8 cellular contexts compared by ENCODE assay signal in genomic region chr11:46845440-46845739, GRCh38. TPM values are rescaled to one million over a fixed set of nuclear protein-coding genes. Genes with fewer than 3 reads are reported as not detected.
DNase-seq lines count a peak whose midpoint lies in the region; ATAC-seq lines count a peak whose summit lies in the region.

No MANE protein-coding gene starts in this region.

- POLR2A ChIA-PET in activated CD4-positive, alpha-beta T cell treated with anti-CD3 and anti-CD28 coated beads, Interleukin-2, amount 10 ng/mL, durations not matched to agents 7 days and 5 days (lab: Charles Lee), result interaction anchor here (0.6 kb wide), 1 partner anchor 77 kb away, joined by 3 read pairs; no protein-coding TSS in a partner anchor

- H3K36me3 Mint-ChIP-seq in activated CD4-positive, alpha-beta T cell treated with anti-CD3 and anti-CD28 coated beads, Interleukin-2, amount 10 ng/mL, durations not matched to agents 7 days and 5 days (ENCODE audit: low read depth), result peaks cover 13% of the 10 kb centered on the region
- H3K36me3 Mint-ChIP-seq in T-helper 17 cell (ENCODE audit: low read depth), result peaks cover 2% of the 10 kb centered on the region
- peaks cover 48% of the 10 kb centered on the region for H3K36me3 Mint-ChIP-seq in stimulated activated effector memory CD8-positive, alpha-beta T cell treated with anti-CD3 and anti-CD28 coated beads, Interleukin-12 subunit alpha, Interleukin-12 subunit beta, amount 100 ng/mL, for 72 hours

- H3K9me3 ChIP-seq in T-helper 17 cell (ENCODE audit: control insufficient read depth, low read length, poor library complexity, severe bottlenecking), result no peaks in the 10 kb centered on the region

- peak overlapping the region; percentile 92 for H3K27ac Mint-ChIP-seq in activated CD4-positive, alpha-beta T cell treated with anti-CD3 and anti-CD28 coated beads, Interleukin-2, amount 10 ng/mL, durations not matched to agents 7 days and 5 days
- H3K27ac Mint-ChIP-seq in T-helper 17 cell, result peak overlapping the region; percentile 92
- peak overlapping the region; percentile 97 for H3K27ac Mint-ChIP-seq in stimulated activated effector memory CD8-positive, alpha-beta T cell treated with anti-CD3 and anti-CD28 coated beads, Interleukin-12 subunit alpha, Interleukin-12 subunit beta, amount 100 ng/mL, for 72 hours

- CTCF ChIA-PET in activated CD4-positive, alpha-beta T cell treated with anti-CD3 and anti-CD28 coated beads, Interleukin-2, amount 10 ng/mL, durations not matched to agents 7 days and 5 days (lab: Charles Lee), result interaction anchor here (1.2 to 1.8 kb wide), 2 partner anchors 20 to 493 kb away, joined by 3 to 6 read pairs; no protein-coding TSS in a partner anchor

- H3K9me3 Mint-ChIP-seq in activated CD4-positive, alpha-beta T cell treated with anti-CD3 and anti-CD28 coated beads, Interleukin-2, amount 10 ng/mL, durations not matched to agents 7 days and 5 days, result no peaks in the 10 kb centered on the region
- H3K9me3 Mint-ChIP-seq in stimulated activated effector memory CD8-positive, alpha-beta T cell treated with anti-CD3 and anti-CD28 coated beads, Interleukin-12 subunit alpha, Interleukin-12 subunit beta, amount 100 ng/mL, for 72 hours, result no peaks in the 10 kb centered on the region

- H3K4me3 Mint-ChIP-seq in activated CD4-positive, alpha-beta T cell treated with anti-CD3 and anti-CD28 coated beads, Interleukin-2, amount 10 ng/mL, durations not matched to agents 7 days and 5 days, result peak overlapping the region; percentile 90
- peak overlapping the region; percentile 95 for H3K4me3 Mint-ChIP-seq in T-helper 17 cell
- peak overlapping the region; percentile 93 for H3K4me3 Mint-ChIP-seq in stimulated activated effector memory CD8-positive, alpha-beta T cell treated with anti-CD3 and anti-CD28 coated beads, Interleukin-12 subunit alpha, Interleukin-12 subunit beta, amount 100 ng/mL, for 72 hours

- H3K27me3 Mint-ChIP-seq in activated CD4-positive, alpha-beta T cell treated with anti-CD3 and anti-CD28 coated beads, Interleukin-2, amount 10 ng/mL, durations not matched to agents 7 days and 5 days, result no peaks in the 10 kb centered on the region
- H3K27me3 Mint-ChIP-seq in T-helper 17 cell, result no peaks in the 10 kb centered on the region

- peaks cover 43% of the 10 kb centered on the region for H3K4me1 Mint-ChIP-seq in activated CD4-positive, alpha-beta T cell treated with anti-CD3 and anti-CD28 coated beads, Interleukin-2, amount 10 ng/mL, durations not matched to agents 7 days and 5 days
- peaks cover 30% of the 10 kb centered on the region for H3K4me1 Mint-ChIP-seq in T-helper 17 cell
- H3K4me1 Mint-ChIP-seq in stimulated activated effector memory CD8-positive, alpha-beta T cell treated with anti-CD3 and anti-CD28 coated beads, Interleukin-12 subunit alpha, Interleukin-12 subunit beta, amount 100 ng/mL, for 72 hours, result peaks cover 38% of the 10 kb centered on the region

- DNase-seq in activated CD4-positive, alpha-beta T cell treated with anti-CD3 and anti-CD28 coated beads, Interleukin-2, amount 10 ng/mL, durations not matched to agents 7 days and 5 days, result no peak
- no peak for DNase-seq in activated CD4-positive, alpha-beta T cell treated with anti-CD3 and anti-CD28 coated beads for 48 hours
- DNase-seq in T-helper 17 cell (no peak), iPS DF 4.7 (ENCODE audit: extremely low read depth, low spot score) (peak; percentile 16), glomerular visceral epithelial cell (ENCODE audit: extremely low spot score) (no peak), KG1 (lab: John Stamatoyannopoulos, UW) (no peak)
- DNase-seq in stimulated activated effector memory CD8-positive, alpha-beta T cell treated with anti-CD3 and anti-CD28 coated beads, Interleukin-12 subunit alpha, Interleukin-12 subunit beta, amount 100 ng/mL, for 72 hours (ENCODE audit: low spot score in 2 of 2), result no peak
- no peak for DNase-seq in stimulated activated CD4-positive, alpha-beta T cell treated with anti-CD3 and anti-CD28 coated beads, Interleukin-2, amount 100 ng/mL, for 48 hours

- ATAC-seq in T-helper 17 cell, result no peak
- no peak for ATAC-seq in stimulated activated effector memory CD8-positive, alpha-beta T cell treated with anti-CD3 and anti-CD28 coated beads, Interleukin-12 subunit alpha, Interleukin-12 subunit beta, amount 100 ng/mL, for 72 hours

RNA-seq across cellular contexts. Expression of gene CKAP5, which starts 0.7 kb away (rescaled TPM):
- total RNA-seq in activated CD4-positive, alpha-beta T cell treated with anti-CD3 and anti-CD28 coated beads, Interleukin-2, amount 10 ng/mL, durations not matched to agents 7 days and 5 days, result 100 to 1,000 TPM; 171 to 189 TPM
- 10 to 100 TPM; 33.7 to 39.8 TPM for total RNA-seq in T-helper 17 cell

Comparison
In these comparisons a context has a peak if more than half of its experiments do, and no peak if none do; other contexts are left out.
1. RNA of gene CKAP5, which starts 0.7 kb away (total RNA-seq): 171 to 189 TPM in activated CD4-positive, alpha-beta T cell treated with anti-CD3 and anti-CD28 coated beads, Interleukin-2, amount 10 ng/mL, durations not matched to agents 7 days and 5 days; 33.7 to 39.8 TPM in T-helper 17 cell; every median in the first group is over 4 times any median in the second.
2. Peak in every context shown above with its lines, with median percentiles within 50 percentile points of each other: H3K27ac Mint-ChIP-seq and H3K4me3 Mint-ChIP-seq.